ENCODE assay signal across 12 cellular contexts in the genomic region with DNA sequence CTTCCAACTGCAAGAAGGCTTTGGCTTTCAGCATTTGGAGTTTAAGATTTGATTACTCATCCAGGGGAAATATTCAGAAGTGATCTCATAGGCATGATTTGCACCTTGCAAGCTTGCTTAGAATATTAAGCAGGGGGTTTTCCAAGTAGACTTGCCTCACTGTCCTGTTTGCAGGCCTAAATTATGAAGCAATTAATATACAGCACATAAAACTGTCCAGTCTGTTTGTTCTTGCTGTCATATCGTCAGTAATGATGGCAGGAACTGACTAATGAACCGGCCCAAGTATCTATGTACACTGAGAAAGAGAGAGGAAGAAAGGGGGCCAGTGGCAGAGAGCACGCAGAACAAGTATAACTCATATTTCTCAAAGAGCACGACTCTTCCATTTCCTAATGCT.
A peak's percentile ranks its signal among the peaks of the same experiment; 100 is the strongest.
DNase-seq lines count a peak whose midpoint lies in the region; ATAC-seq, FAIRE-seq and TF ChIP-seq lines count a peak whose summit lies in the region.
"Had no signal": no experiment of that assay in that cellular context is flagged by ENCODE, and none has a peak within 500 bp of the region (broad histone marks: within the 10 kb centered on the region; RNA-seq: fewer than 3 reads in every experiment).

No MANE protein-coding gene starts in this region.

- H3K9me3 ChIP-seq in GM23248 (ENCODE audit: low read depth) (no peaks in the 10 kb centered on the region), psoas muscle (no peaks in the 10 kb centered on the region)

- H3F3A ChIP-seq in GM23248 (ENCODE audit: insufficient read depth), result peaks cover 15% of the 10 kb centered on the region

- no peaks in the 10 kb centered on the region for H3K36me3 ChIP-seq in GM23248 (ENCODE audit: low read depth)
- no peaks in the 10 kb centered on the region for H3K36me3 ChIP-seq in psoas muscle (ENCODE audit: insufficient read depth in 1 of 2, low read depth in 1 of 2)

- H3K27me3 ChIP-seq in GM23248 (replicated peaks; ENCODE audit: insufficient read depth), result no peaks in the 10 kb centered on the region
- no peaks in the 10 kb centered on the region for H3K27me3 ChIP-seq in psoas muscle (ENCODE audit: insufficient read depth in 3 of 3, low read length in 2 of 3)

- no peak overlapping the region for H3K9ac ChIP-seq in GM23248

- no peaks in the 10 kb centered on the region for H4K20me1 ChIP-seq in GM23248 (ENCODE audit: insufficient read depth)

- in situ Hi-C loops in GM23248 (cut with MboI), result no loop called here

- no peak overlapping the region for H3K4me2 ChIP-seq in GM23248 (ENCODE audit: unreplicated experiment)

- no peaks in the 10 kb centered on the region for H3K79me2 ChIP-seq in GM23248 (ENCODE audit: insufficient read depth)

- 22 to 33% methylated on average over 4 of the region's 4 CpGs for WGBS in GM23248 (ENCODE audit: low coverage in 1 of 2, low lambda C conversion rate in 2 of 2, missing lambda C conversion rate in 2 of 2), 2 experiments
- 39 to 60% (median 54%) methylated on average over 4 of the region's 4 CpGs for WGBS in psoas muscle, 3 donors

- H2AFZ ChIP-seq in GM23248, result no peak overlapping the region

- H3K4me1 ChIP-seq in GM23248 (ENCODE audit: insufficient read depth) (peaks cover 21% of the 10 kb centered on the region), psoas muscle (peaks cover 10% of the 10 kb centered on the region)

- peak; percentile 75 for DNase-seq in GM23248
- DNase-seq in RCC 7860 (ENCODE audit: low spot score), result peak; percentile 68
- DNase-seq in epithelial cell of prostate (ENCODE audit: low read depth, low spot score), result peak; percentile 100
- DNase-seq in psoas muscle, result no peak
- no peak for DNase-seq in nucleus accumbens (lab: John Stamatoyannopoulos, UW)
- no peak for DNase-seq in amniotic stem cell (lab: John Stamatoyannopoulos, UW)
- DNase-seq: activated CD8-positive, alpha-beta memory T cell treated with anti-CD3 and anti-CD28 coated beads, Interleukin-2, amount 50 U/mL, for 4 hours; erythroblast; naive thymus-derived CD4-positive, alpha-beta T cell had no signal

- ATAC-seq in psoas muscle (peak in 3 of 4 donors; percentile 40 to 60 (median 46)), HG02798 (IDR thresholded peaks at IDR 0.05; ENCODE audit: poor library complexity, unreplicated experiment) (no peak), HG03280 (IDR thresholded peaks at IDR 0.05; ENCODE audit: unreplicated experiment) (no peak)
- ATAC-seq: GM12878; naive thymus-derived CD4-positive, alpha-beta T cell had no signal

- peak overlapping the region; percentile 10 for H3K27ac ChIP-seq in GM23248
- peak overlapping the region; percentile 98 for H3K27ac ChIP-seq in epithelial cell of prostate
- peak overlapping the region; percentile 43 for H3K27ac ChIP-seq in psoas muscle

- no peaks in the 10 kb centered on the region for H3K9me2 ChIP-seq in GM23248 (ENCODE audit: insufficient read depth)

- FAIRE-seq in RCC 7860 (lab: Jason Lieb, UNC), result peak; percentile 31
- FAIRE-seq: GM12878 had no signal

- no peak overlapping the region for H3K4me3 ChIP-seq in GM23248
- no peak overlapping the region for H3K4me3 ChIP-seq in psoas muscle
- H3K4me3 ChIP-seq: GM12878 had no signal

- no peak for TF ChIP-seq CTCF in psoas muscle (IDR thresholded peaks at IDR 0.05)

- intact Hi-C loops in psoas muscle (cut with DNase I), result no loop called here

Comparison
In these comparisons a context has a peak if more than half of its experiments do, and no peak if none do; other contexts are left out.
1. DNase-seq: peak in GM23248 (single experiment), RCC 7860 (single experiment) and epithelial cell of prostate (single experiment); none in psoas muscle (0 of 2), nucleus accumbens (0 of 56) and amniotic stem cell (single experiment).
2. H3K27ac ChIP-seq: peak in every context shown above with its lines; median percentile 98 in epithelial cell of prostate; 43 in psoas muscle; 10 in GM23248.
3. ATAC-seq: peak in psoas muscle (3 of 4); none in HG02798 (single experiment) and HG03280 (single experiment).